In genomic region chr17:21702029-21702428, GRCh38 we compare ENCODE assay signal across 18 cellular contexts. TPM values are rescaled to one million over a fixed set of nuclear protein-coding genes. Genes with fewer than 3 reads are reported as not detected.
"Had no signal": no experiment of that assay in that cellular context is flagged by ENCODE, and none has a peak within 500 bp of the region (broad histone marks: within the 10 kb centered on the region; RNA-seq: fewer than 3 reads in every experiment).

No MANE protein-coding gene starts in this region.

RNA-seq across cellular contexts. Expression of gene KCNJ18, which starts 9.7 kb away (rescaled TPM):
- total RNA-seq: activated naive CD4-positive, alpha-beta T cell treated with anti-CD3 and anti-CD28 coated beads for 36 hours; activated naive CD4-positive, alpha-beta T cell treated with anti-CD3 and anti-CD28 coated beads, Interleukin-2, amount 50 U/mL, for 72 hours; activated naive CD8-positive, alpha-beta T cell treated with anti-CD3 and anti-CD28 coated beads, Interleukin-2, amount 10 ng/mL, durations not matched to agents 7 days and 5 days; activated T-cell treated with anti-CD3 and anti-CD28 coated beads, Interleukin-2, amount 50 U/mL, for 4 hours; activated T-cell treated with anti-CD3 and anti-CD28 coated beads, Interleukin-2, amount 50 U/mL, for 72 hours; activated T-helper 1 cell treated with anti-CD3 and anti-CD28 coated beads, Interleukin-12 subunit alpha, Interleukin-12 subunit beta, Interleukin-2, Interleukin-4 antibody, amounts not matched to agents 30 ng/mL and 10 ng/mL and 1 ng/mL, durations not matched to agents 14 hours and 24 hours and 36 hours; activated T-helper 17 cell treated with anti-CD3 and anti-CD28 coated beads, Interleukin-2, amount 50 U/mL, for 72 hours; activated T-helper 2 cell treated with anti-CD3 and anti-CD28 coated beads, Interferon-gamma antibody, Interleukin-2, Interleukin-4, amounts not matched to agents 10 μg/mL and 5 μg/mL and 100 μg/mL, durations not matched to agents 14 hours and 24 hours and 36 hours; adrenal gland; aorta; ascending aorta; astrocyte; body of pancreas; breast epithelium; bronchial epithelial cell; cardiac muscle cell; cardiac septum had no signal
- polyA plus RNA-seq: adipose tissue, adrenal gland, aorta, cardiac muscle cell had no signal
